ENCODE assay signal across 17 cellular contexts in the genomic region with DNA sequence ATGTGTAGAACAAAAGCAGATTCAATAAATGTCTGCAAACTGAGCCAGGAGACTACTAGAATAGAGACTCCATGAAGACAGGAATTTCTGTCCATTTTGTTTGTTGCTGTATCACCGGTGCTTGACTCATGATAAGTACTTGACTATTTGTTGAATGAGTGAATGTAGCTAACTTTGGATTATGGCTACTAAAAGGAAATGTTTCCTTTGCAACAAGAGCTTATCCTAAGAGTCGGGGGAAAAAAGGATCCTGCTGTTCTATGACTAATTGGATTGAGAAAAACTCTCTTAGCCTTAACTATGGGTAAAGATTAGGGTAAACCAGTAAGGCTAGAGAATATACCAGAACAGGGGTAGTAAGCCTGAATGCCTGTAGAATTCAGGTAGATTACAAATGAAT. TPM values are rescaled to one million over a fixed set of nuclear protein-coding genes. Genes with fewer than 3 reads are reported as not detected.
A peak's percentile ranks its signal among the peaks of the same experiment; 100 is the strongest.
DNase-seq lines count a peak whose midpoint lies in the region; ATAC-seq, FAIRE-seq and TF ChIP-seq lines count a peak whose summit lies in the region.
"Had no signal": no experiment of that assay in that cellular context is flagged by ENCODE, and none has a peak within 500 bp of the region (broad histone marks: within the 10 kb centered on the region; RNA-seq: fewer than 3 reads in every experiment).

No MANE protein-coding gene starts in this region.

- H4K5ac ChIP-seq in H1 (ENCODE audit: insufficient read length, low read depth, low read length) = no peak overlapping the region

- H3K18ac ChIP-seq in H1 (ENCODE audit: extremely low read depth, low read length) = no peak overlapping the region

- no peak overlapping the region for H3K14ac ChIP-seq in H1 (ENCODE audit: insufficient read length)

- no peak overlapping the region for H4K8ac ChIP-seq in H1 (ENCODE audit: extremely low read depth, insufficient read depth, low read length)

- H3K4me1 ChIP-seq in H1 (replicated peaks in 1 of 4; ENCODE audit: control insufficient read depth in 3 of 4, insufficient read depth in 4 of 4, low read length in 3 of 4) (peaks cover 0 to 4% (median 2%) of the 10 kb centered on the region in 4 experiments; a peak in 3 of 7 replicates), psoas muscle (peaks cover 48% of the 10 kb centered on the region)

- H2BK20ac ChIP-seq in H1 (ENCODE audit: low read length) = no peak overlapping the region

- no peak overlapping the region for H2BK5ac ChIP-seq in H1 (ENCODE audit: low read depth, low read length)

- TF ChIP-seq POLR2A in H1 (IDR thresholded peaks at IDR 0.05; ENCODE audit: control extremely low read depth in 1 of 2, low read depth in 2 of 2, low read length in 2 of 2) = no peak
- TF ChIP-seq POLR2A in lower leg skin (IDR thresholded peaks at IDR 0.05) = no peak

- H3K27ac ChIP-seq in H1 (ENCODE audit: low read depth, low read length) (no peak overlapping the region), psoas muscle (peak overlapping the region; percentile 98)
- H3K27ac ChIP-seq: cardiac muscle cell had no signal

- H2AK5ac ChIP-seq in H1 (ENCODE audit: low read depth, low read length) = no peak overlapping the region

- H3K9me3 ChIP-seq in H1 (ENCODE audit: insufficient read depth in 2 of 2, low read depth in 1 of 2, low read length in 1 of 2) = no peaks in the 10 kb centered on the region
- no peaks in the 10 kb centered on the region for H3K9me3 ChIP-seq in psoas muscle

- TF ChIP-seq RAD21 in H1 (IDR thresholded peaks at IDR 0.05 in 1 of 2, conservative IDR thresholded peaks at IDR 0.05 in 1 of 2; ENCODE audit: low read depth in 2 of 2, low read length in 2 of 2) = no peak

- H3K36me3 ChIP-seq in H1 (ENCODE audit: control insufficient read depth in 2 of 4, insufficient read depth in 4 of 4, low read length in 3 of 4) (peaks cover 2 to 52% (median 21%) of the 10 kb centered on the region in 4 experiments; a peak in 7 of 8 replicates), psoas muscle (ENCODE audit: insufficient read depth in 1 of 2, low read depth in 1 of 2) (peaks cover 7 to 64% of the 10 kb centered on the region in 2 donors)

- H3K27me3 ChIP-seq in H1 (replicated peaks in 1 of 4; ENCODE audit: control insufficient read depth in 3 of 4, extremely low read depth in 1 of 4, insufficient read depth in 3 of 4, low read length in 3 of 4) (no peaks in the 10 kb centered on the region), psoas muscle (ENCODE audit: insufficient read depth in 3 of 3, low read length in 2 of 3) (no peaks in the 10 kb centered on the region)
- H3K27me3 ChIP-seq: cardiac muscle cell had no signal

- intact Hi-C loops in psoas muscle (cut with DNase I) = no loop called here
- intact Hi-C loops in lower leg skin (cut with DNase I; ENCODE audit: low total_unique reads) = no loop called here

- H4K91ac ChIP-seq in H1 (replicated peaks; ENCODE audit: insufficient read length, low read length) = no peak overlapping the region

- no peaks in the 10 kb centered on the region; the same call in 1 of the 2 replicates for H3K23me2 ChIP-seq in H1 (ENCODE audit: low read depth, low read length)

- H3K4me3 ChIP-seq in H1 (ENCODE audit: extremely low read depth in 1 of 4, insufficient read depth in 2 of 4, low read depth in 3 of 4, low read length in 4 of 4) (0 out of 8 replicates have a peak overlapping the region, but pooled peaks of 1 of the 4 experiments have one; percentile 99), psoas muscle (peak overlapping the region; percentile 93), lower leg skin (ENCODE audit: low read depth, poor library complexity, severe bottlenecking) (no peak overlapping the region)
- H3K4me3 ChIP-seq: cardiac muscle cell had no signal

- 89% methylated on average over 2 of the region's 2 CpGs; no CpG with 5 or more reads in 1 of the 2 experiments for WGBS in H1 (ENCODE audit: extremely low coverage in 1 of 2, insufficient coverage in 1 of 2, insufficient read length in 1 of 2, insufficient replicate concordance in 2 of 2, low coverage in 1 of 2, low lambda C conversion rate in 2 of 2, missing lambda C conversion rate in 1 of 2), 2 experiments
- WGBS in psoas muscle, 3 donors = 24 to 57% (median 36%) methylated on average over 2 of the region's 2 CpGs
- WGBS in lower leg skin, 2 donors = 72 to 90% methylated on average over 2 of the region's 2 CpGs

- FAIRE-seq in H1 (lab: Jason Lieb, UNC) = no peak
- FAIRE-seq: islet of Langerhans had no signal

- TF ChIP-seq CTCF in H1 (IDR thresholded peaks at IDR 0.05; ENCODE audit: control extremely low read depth in 1 of 3, insufficient read depth in 1 of 3, low read depth in 1 of 3, low read length in 3 of 3) (no peak), psoas muscle (IDR thresholded peaks at IDR 0.05) (no peak), lower leg skin (IDR thresholded peaks at IDR 0.05) (no peak)

- no peak overlapping the region for H3K56ac ChIP-seq in H1 (replicated peaks; ENCODE audit: insufficient read length, low read depth, low read length)

- H3K79me2 ChIP-seq in H1 (ENCODE audit: control insufficient read depth in 1 of 2, insufficient read depth in 2 of 2, low read length in 2 of 2) = peaks cover 4 to 72% of the 10 kb centered on the region in 2 experiments; a peak in 3 of 4 replicates

- H3K9ac ChIP-seq in H1 (replicated peaks in 1 of 4; ENCODE audit: extremely low read depth in 1 of 4, low read depth in 3 of 4, low read length in 3 of 4) = no peak overlapping the region

- no peak overlapping the region for H2BK120ac ChIP-seq in H1 (replicated peaks; ENCODE audit: low read depth, low read length)

- no peak overlapping the region for H3K4ac ChIP-seq in H1 (replicated peaks; ENCODE audit: insufficient read length, low read depth, low read length)

- H2AFZ ChIP-seq in H1 (ENCODE audit: low read length) = no peak overlapping the region

- H3K23ac ChIP-seq in H1 (ENCODE audit: insufficient read length) = no peak overlapping the region

- H4K20me1 ChIP-seq in H1 (replicated peaks in 1 of 2; ENCODE audit: control insufficient read depth in 1 of 2, insufficient read depth in 2 of 2, low read length in 2 of 2) = peaks cover 3 to 5% of the 10 kb centered on the region in 2 experiments

- no peaks in the 10 kb centered on the region; the same call in 1 of the 2 replicates for H3K79me1 ChIP-seq in H1 (ENCODE audit: low read depth, low read length)

- no peak overlapping the region for H2BK15ac ChIP-seq in H1 (ENCODE audit: low read length)

- peak in 2 of 4 donors; percentile 7 to 34 for ATAC-seq in psoas muscle
- ATAC-seq: activated CD4-positive, CD25-positive, alpha-beta regulatory T cell treated with anti-CD3 and anti-CD28 coated beads, Interleukin-2, amount 50 U/mL, for 24 hours; naive thymus-derived CD4-positive, alpha-beta T cell had no signal

- POLR2A ChIA-PET in H1 (lab: Charles Lee; ENCODE audit: partially characterized antibody) = interaction anchor here (0.5 to 4.8 kb wide), 9 partner anchors 9 to 69 kb away, joined by 3 to 26 read pairs (median 4); partner anchors contain the start of genes NNT and TMEM267

- CTCF ChIA-PET in H1 (lab: Charles Lee; ENCODE audit: partially characterized antibody) = interaction anchor here (0.6 kb wide), 1 partner anchor 110 kb away, joined by 3 read pairs; no protein-coding TSS in a partner anchor

- no peak overlapping the region for H2BK12ac ChIP-seq in H1 (ENCODE audit: low read depth, low read length)

- peak; percentile 15 for DNase-seq in ELR (ENCODE audit: low read depth)
- peak; percentile 56 for DNase-seq in NCI-H82 treated with DMSO at 0.1 percent for 48 hours (lab: John Stamatoyannopoulos, UW; ENCODE audit: unreplicated experiment)
- DNase-seq in H1 (ENCODE audit: low read depth in 1 of 2, low spot score in 2 of 2) = no peak
- no peak for DNase-seq in psoas muscle
- no peak for DNase-seq in iPS-NIHi11 (ENCODE audit: low spot score)
- no peak for DNase-seq in hepatic stellate cell (ENCODE audit: low spot score)
- DNase-seq in COLO829 (ENCODE audit: low spot score) = no peak
- DNase-seq in lower leg skin (ENCODE audit: low spot score in 2 of 2) = no peak
- DNase-seq: mammary epithelial cell; naive thymus-derived CD4-positive, alpha-beta T cell; NCI-H526; posterior cingulate gyrus; substantia nigra; T-helper 9 cell had no signal

- peak overlapping the region; percentile 28 to 57; a peak in 2 of 4 replicates for H3K4me2 ChIP-seq in H1 (ENCODE audit: insufficient read depth in 1 of 2, low read depth in 2 of 2, low read length in 2 of 2)

- TF ChIP-seq EP300 in H1 (IDR thresholded peaks at IDR 0.05; ENCODE audit: borderline replicate concordance in 1 of 2, low read depth in 2 of 2, low read length in 2 of 2) = no peak

RNA-seq across cellular contexts. Expression of gene PAIP1, which starts 3.5 kb away (rescaled TPM):
- 80.5 and 89.5 TPM in 2 replicates for total RNA-seq in H1 (2021; fragmentation: NEBNext Ultra II Directional; extraction: Animal tissue kit (Norgen Biotek cat#: 25700))
- 46.0 and 62.9 TPM in 2 replicates for polyA plus RNA-seq in H1 (2011; rRNA removed)
- 64.8 TPM for polyA plus RNA-seq in H1 (2011; cell fraction: cytosol; rRNA removed)
- 28.5 TPM for polyA plus RNA-seq in H1 (2011; cell fraction: nucleus; rRNA removed)
- 53.9 to 86.4 TPM (median 59.0 TPM) in 4 replicates for polyA plus RNA-seq in H1 (2012, experiment 1 of 2)
- 13.5 TPM for polyA plus RNA-seq in H1 (2012, experiment 2 of 2)
- polyA plus RNA-seq in H1 (2013, experiment 1 of 2) = 62.1 TPM
- 65.6 TPM for polyA plus RNA-seq in H1 (2013, experiment 2 of 2)
- 71.0 and 90.2 TPM in 2 replicates for polyA minus RNA-seq in H1 (2011; rRNA and poly(A)+ RNA removed)
- 35.2 TPM for polyA minus RNA-seq in H1 (2011; cell fraction: cytosol; rRNA and poly(A)+ RNA removed)
- 43.4 TPM for polyA minus RNA-seq in H1 (2011; cell fraction: nucleus; rRNA and poly(A)+ RNA removed)
- total RNA-seq in psoas muscle = 100 to 1,000 TPM; 125 to 143 (median 142) TPM
- 100 to 1,000 TPM in 2 of 3 donors, 10 to 100 TPM in 1; 99.6 to 202 (median 123) TPM for polyA plus RNA-seq in psoas muscle
- total RNA-seq in lower leg skin = 10 to 100 TPM; 40.5 to 65.4 (median 50.5) TPM

RNA-seq across cellular contexts. Expression of gene C5orf34, which starts 38.4 kb away (rescaled TPM):
- 8.6 and 11.3 TPM in 2 replicates for total RNA-seq in H1 (2021; fragmentation: NEBNext Ultra II Directional; extraction: Animal tissue kit (Norgen Biotek cat#: 25700))
- polyA plus RNA-seq in H1 (2011; rRNA removed) (5.1 and 6.8 TPM in 2 replicates), psoas muscle (under 1 TPM; 0.10 to 0.85 (median 0.49) TPM)
- 9.1 TPM for polyA plus RNA-seq in H1 (2011; cell fraction: cytosol; rRNA removed)
- polyA plus RNA-seq in H1 (2011; cell fraction: nucleus; rRNA removed) = 6.5 TPM
- polyA plus RNA-seq in H1 (2012, experiment 1 of 2) = 5.0 to 8.0 TPM (median 5.8 TPM) in 4 replicates
- 0.47 TPM for polyA plus RNA-seq in H1 (2012, experiment 2 of 2)
- polyA plus RNA-seq in H1 (2013, experiment 1 of 2) = 8.5 TPM
- polyA plus RNA-seq in H1 (2013, experiment 2 of 2) = 7.8 TPM
- 10.8 and 16.1 TPM in 2 replicates for polyA minus RNA-seq in H1 (2011; rRNA and poly(A)+ RNA removed)
- 3.2 TPM for polyA minus RNA-seq in H1 (2011; cell fraction: cytosol; rRNA and poly(A)+ RNA removed)
- polyA minus RNA-seq in H1 (2011; cell fraction: nucleus; rRNA and poly(A)+ RNA removed) = 14.7 TPM
- total RNA-seq in psoas muscle (1 to 10 TPM in 1 of 4 donors, under 1 TPM in 3; 0.53 to 1.2 (median 0.64) TPM), lower leg skin (1 to 10 TPM in 2 of 4 donors, under 1 TPM in 2; 0.91 to 3.9 (median 1.4) TPM)

RNA-seq across cellular contexts. Expression of gene NNT, which starts 49.6 kb away (rescaled TPM):
- total RNA-seq in H1 (2021; fragmentation: NEBNext Ultra II Directional; extraction: Animal tissue kit (Norgen Biotek cat#: 25700)) = 19.6 and 22.2 TPM in 2 replicates
- polyA plus RNA-seq in H1 (2011; rRNA removed) = 8.9 and 11.0 TPM in 2 replicates
- polyA plus RNA-seq in H1 (2011; cell fraction: cytosol; rRNA removed) = 10.3 TPM
- polyA plus RNA-seq in H1 (2011; cell fraction: nucleus; rRNA removed) = 19.4 TPM
- polyA plus RNA-seq in H1 (2012, experiment 1 of 2) = 8.9 to 11.6 TPM (median 10.6 TPM) in 4 replicates
- 0.68 TPM for polyA plus RNA-seq in H1 (2012, experiment 2 of 2)
- 10.8 TPM for polyA plus RNA-seq in H1 (2013, experiment 1 of 2)
- polyA plus RNA-seq in H1 (2013, experiment 2 of 2) = 9.4 TPM
- 25.8 and 33.7 TPM in 2 replicates for polyA minus RNA-seq in H1 (2011; rRNA and poly(A)+ RNA removed)
- polyA minus RNA-seq in H1 (2011; cell fraction: cytosol; rRNA and poly(A)+ RNA removed) = 10.4 TPM
- 33.8 TPM for polyA minus RNA-seq in H1 (2011; cell fraction: nucleus; rRNA and poly(A)+ RNA removed)
- total RNA-seq in psoas muscle = 100 to 1,000 TPM; 216 to 442 (median 312) TPM
- polyA plus RNA-seq in psoas muscle = 100 to 1,000 TPM; 108 to 171 (median 123) TPM
- total RNA-seq in lower leg skin = 10 to 100 TPM; 24.2 to 34.2 (median 27.7) TPM

Comparison
In these comparisons a context has a peak if more than half of its experiments do, and no peak if none do; other contexts are left out.
1. DNase-seq: peak in ELR (single experiment) and NCI-H82 treated with DMSO at 0.1 percent for 48 hours (single experiment); none in H1 (0 of 2), psoas muscle (0 of 2), iPS-NIHi11 (single experiment), hepatic stellate cell (single experiment), COLO829 (single experiment) and lower leg skin (0 of 2).